ENCODE assay signal across 10 cellular contexts in genomic region chr11:44597358-44598009, GRCh38. TPM values are rescaled to one million over a fixed set of nuclear protein-coding genes. Genes with fewer than 3 reads are reported as not detected.
DNase-seq lines count a peak whose midpoint lies in the region; ATAC-seq and TF ChIP-seq lines count a peak whose summit lies in the region.
"Had no signal": no experiment of that assay in that cellular context is flagged by ENCODE, and none has a peak within 500 bp of the region (broad histone marks: within the 10 kb centered on the region; RNA-seq: fewer than 3 reads in every experiment).

No MANE protein-coding gene starts in this region.

- ATAC-seq in HG03095 (IDR thresholded peaks at IDR 0.05; ENCODE audit: unreplicated experiment) (peak; percentile 1), upper lobe of left lung (ENCODE audit: low FRiP score in 2 of 2) (no peak), right lobe of liver (no peak)
- no peak for ATAC-seq in activated naive CD8-positive, alpha-beta T cell treated with anti-CD3 and anti-CD28 coated beads, Interleukin-2, amount 50 U/mL, for 24 hours

- H3K9me3 ChIP-seq in upper lobe of left lung (no peaks in the 10 kb centered on the region), right lobe of liver (no peaks in the 10 kb centered on the region)

- WGBS in upper lobe of left lung, 2 donors: 85 to 87% methylated on average over 3 of the region's 5 CpGs
- WGBS in right lobe of liver (ENCODE audit: insufficient coverage, low coverage, low lambda C conversion rate, missing lambda C conversion rate): 80% methylated on average over 3 of the region's 5 CpGs

- H3K4me3 ChIP-seq in upper lobe of left lung: no peak overlapping the region
- H3K4me3 ChIP-seq in right lobe of liver: no peak overlapping the region

- H3K4me3 Mint-ChIP-seq in activated naive CD4-positive, alpha-beta T cell treated with anti-CD3 and anti-CD28 coated beads, Interleukin-2, amount 50 U/mL, for 24 hours: peak overlapping the region; percentile 71
- H3K4me3 Mint-ChIP-seq in activated naive CD8-positive, alpha-beta T cell treated with anti-CD3 and anti-CD28 coated beads, Interleukin-2, amount 50 U/mL, for 24 hours: peak overlapping the region; percentile 58

- H3K4me1 Mint-ChIP-seq in activated naive CD4-positive, alpha-beta T cell treated with anti-CD3 and anti-CD28 coated beads, Interleukin-2, amount 50 U/mL, for 24 hours: peaks cover 83% of the 10 kb centered on the region
- peaks cover 96% of the 10 kb centered on the region for H3K4me1 Mint-ChIP-seq in activated naive CD8-positive, alpha-beta T cell treated with anti-CD3 and anti-CD28 coated beads, Interleukin-2, amount 50 U/mL, for 24 hours

- peak overlapping the region in 3 of 4 donors; percentile 50 to 83 (median 76) for H3K27ac ChIP-seq in upper lobe of left lung
- no peak overlapping the region for H3K27ac ChIP-seq in right lobe of liver
- H3K27ac ChIP-seq: parathyroid adenoma had no signal

- no peak for TF ChIP-seq EP300 in upper lobe of left lung (IDR thresholded peaks at IDR 0.05)

- TF ChIP-seq POLR2A in upper lobe of left lung (IDR thresholded peaks at IDR 0.05): no peak
- no peak for TF ChIP-seq POLR2A in right lobe of liver (IDR thresholded peaks at IDR 0.05)

- H3K36me3 ChIP-seq in upper lobe of left lung (peaks cover 0 to 22% (median 7%) of the 10 kb centered on the region in 4 donors), right lobe of liver (no peaks in the 10 kb centered on the region)

- H3K27me3 Mint-ChIP-seq in activated naive CD4-positive, alpha-beta T cell treated with anti-CD3 and anti-CD28 coated beads, Interleukin-2, amount 50 U/mL, for 24 hours: no peaks in the 10 kb centered on the region
- H3K27me3 Mint-ChIP-seq in activated naive CD8-positive, alpha-beta T cell treated with anti-CD3 and anti-CD28 coated beads, Interleukin-2, amount 50 U/mL, for 24 hours: no peaks in the 10 kb centered on the region

- intact Hi-C loops in right lobe of liver (cut with DNase I): no loop called here

- DNase-seq in activated naive CD4-positive, alpha-beta T cell (lab: John Stamatoyannopoulos, UW): no peak
- no peak for DNase-seq in activated naive CD8-positive, alpha-beta T cell treated with anti-CD3 and anti-CD28 coated beads, Interleukin-2, amount 50 U/mL, for 24 hours
- DNase-seq in upper lobe of left lung: no peak
- no peak for DNase-seq in globus pallidus (ENCODE audit: low spot score)
- no peak for DNase-seq in HuH-7 (ENCODE audit: low spot score)
- no peak for DNase-seq in right lobe of liver
- DNase-seq: NCI-H2029 had no signal

- peaks cover 30% of the 10 kb centered on the region for H3K36me3 Mint-ChIP-seq in activated naive CD4-positive, alpha-beta T cell treated with anti-CD3 and anti-CD28 coated beads, Interleukin-2, amount 50 U/mL, for 24 hours
- H3K36me3 Mint-ChIP-seq in activated naive CD8-positive, alpha-beta T cell treated with anti-CD3 and anti-CD28 coated beads, Interleukin-2, amount 50 U/mL, for 24 hours (ENCODE audit: low read depth): peaks cover 61% of the 10 kb centered on the region

- no peaks in the 10 kb centered on the region for H3K9me3 Mint-ChIP-seq in activated naive CD4-positive, alpha-beta T cell treated with anti-CD3 and anti-CD28 coated beads, Interleukin-2, amount 50 U/mL, for 24 hours
- no peaks in the 10 kb centered on the region for H3K9me3 Mint-ChIP-seq in activated naive CD8-positive, alpha-beta T cell treated with anti-CD3 and anti-CD28 coated beads, Interleukin-2, amount 50 U/mL, for 24 hours

- H3K27me3 ChIP-seq in upper lobe of left lung: no peaks in the 10 kb centered on the region
- H3K27me3 ChIP-seq in right lobe of liver: no peaks in the 10 kb centered on the region

- peak overlapping the region; percentile 76 for H3K27ac Mint-ChIP-seq in activated naive CD4-positive, alpha-beta T cell treated with anti-CD3 and anti-CD28 coated beads, Interleukin-2, amount 50 U/mL, for 24 hours
- H3K27ac Mint-ChIP-seq in activated naive CD8-positive, alpha-beta T cell treated with anti-CD3 and anti-CD28 coated beads, Interleukin-2, amount 50 U/mL, for 24 hours: peak overlapping the region; percentile 88

- no peak for TF ChIP-seq CTCF in upper lobe of left lung (IDR thresholded peaks at IDR 0.05)
- no peak for TF ChIP-seq CTCF in right lobe of liver (IDR thresholded peaks at IDR 0.05)

- peaks cover 49 to 71% (median 63%) of the 10 kb centered on the region in 4 donors for H3K4me1 ChIP-seq in upper lobe of left lung
- H3K4me1 ChIP-seq in right lobe of liver: peaks cover 0 to 23% (median 4%) of the 10 kb centered on the region in 4 donors
- H3K4me1 ChIP-seq: parathyroid adenoma had no signal

RNA-seq across cellular contexts. Expression of gene CD82, which starts 32.0 kb away (rescaled TPM):
- 100 to 1,000 TPM in 2 of 6 donors, 10 to 100 TPM in 4; 29.8 to 148 (median 69.9) TPM for total RNA-seq in upper lobe of left lung
- total RNA-seq in right lobe of liver: 10 to 100 TPM; 18.9 to 69.4 (median 48.6) TPM

Comparison
In these comparisons a context has a peak if more than half of its experiments do, and no peak if none do; other contexts are left out.
1. H3K27ac ChIP-seq: peak in upper lobe of left lung (3 of 4); none in right lobe of liver (0 of 3).